Comparison of ENCODE assay signal across 8 cellular contexts in genomic region chr15:90086868-90087268, GRCh38. TPM values are rescaled to one million over a fixed set of nuclear protein-coding genes. Genes with fewer than 3 reads are reported as not detected.
A peak's percentile ranks its signal among the peaks of the same experiment; 100 is the strongest.
DNase-seq lines count a peak whose midpoint lies in the region; ATAC-seq, FAIRE-seq and TF ChIP-seq lines count a peak whose summit lies in the region.

No MANE protein-coding gene starts in this region.

- CTCF ChIA-PET in GM12878 (lab: Yijun Ruan, JAX): interaction anchor here (0.8 to 3.0 kb wide), 18 partner anchors 9 to 347 kb away, joined by 3 to 26 read pairs (median 4); partner anchors contain the start of gene IDH2

- POLR2A ChIA-PET in GM12878 (lab: Charles Lee): no interaction called here

- FAIRE-seq in D721Med (lab: Jason Lieb, UNC) (no peak), GM12878 (lab: Jason Lieb, UNC) (peak; percentile 59)

- H3K9ac ChIP-seq in GM12878 (ENCODE audit: control insufficient read depth, insufficient read depth, low read length): no peak overlapping the region

- H2AFZ ChIP-seq in GM12878 (ENCODE audit: control insufficient read depth, low read depth, low read length): no peak overlapping the region

- in situ Hi-C loops in GM12878 (cut with MboI): no loop called here
- in situ Hi-C loops in transverse colon (cut with MboI; ENCODE audit: low pct_ligation_motif_present in 1 of 4, low pct_unique_long_range_greater_than_20kb in 1 of 4, low sequenced_read_pairs in 3 of 4): loop anchor here in 3 of 4 donors (10.0 to 25.0 kb wide), 3 partner anchors 182 to 350 kb away; partner anchors contain the start of gene MESP1 (in 2 of the 3)

- no peak overlapping the region for H3K27ac ChIP-seq in GM12878 (ENCODE audit: control insufficient read depth, insufficient read depth)
- H3K27ac ChIP-seq in right lobe of liver: no peak overlapping the region
- H3K27ac ChIP-seq in transverse colon: no peak overlapping the region

- TF ChIP-seq POLR2A in GM12878 (IDR thresholded peaks at IDR 0.05; ENCODE audit: low read depth, low read length): no peak
- TF ChIP-seq POLR2A in right lobe of liver (IDR thresholded peaks at IDR 0.05): no peak
- no peak for TF ChIP-seq POLR2A in transverse colon (IDR thresholded peaks at IDR 0.05)

- no peaks in the 10 kb centered on the region for H3K4me1 ChIP-seq in GM12878 (ENCODE audit: control insufficient read depth, insufficient read depth, low read length)
- H3K4me1 ChIP-seq in right lobe of liver: peaks cover 0 to 3% (median 0%) of the 10 kb centered on the region in 4 donors
- peaks cover 0 to 8% (median 2%) of the 10 kb centered on the region in 4 donors for H3K4me1 ChIP-seq in transverse colon

- WGBS in GM12878 (ENCODE audit: insufficient coverage, insufficient replicate concordance, low lambda C conversion rate, missing lambda C conversion rate): 64% methylated on average over 7 of the region's 7 CpGs
- 90% methylated on average over 2 of the region's 7 CpGs for WGBS in right lobe of liver (ENCODE audit: insufficient coverage, low coverage, low lambda C conversion rate, missing lambda C conversion rate)
- WGBS in transverse colon (ENCODE audit: low coverage in 1 of 2), 2 donors: 90% methylated on average over 7 of the region's 7 CpGs; no CpG with 5 or more reads in 1 of the 2 donors

- peak; percentile 63 for DNase-seq in D721Med (ENCODE audit: insufficient read length, low spot score)
- peak; percentile 16 for DNase-seq in SKM-1 treated with dmso at 0.1 percent for 144 hours (lab: John Stamatoyannopoulos, UW; ENCODE audit: unreplicated experiment)
- DNase-seq in GM12878 (ENCODE audit: low read depth, low spot score): no peak
- peak in 2 of 3 donors; percentile 53 to 60 for DNase-seq in right lobe of liver
- peak; percentile 55 for DNase-seq in transverse colon

- peak; percentile 59 for TF ChIP-seq CTCF in D721Med (IDR thresholded peaks at IDR 0.05; ENCODE audit: insufficient read depth, missing control alignments)
- TF ChIP-seq CTCF in GM12878 (IDR thresholded peaks at IDR 0.05 in 2 of 3, conservative IDR thresholded peaks at IDR 0.05 in 1 of 3; ENCODE audit: control insufficient read depth in 2 of 3, extremely low read depth in 1 of 3, insufficient read depth in 1 of 3, low read depth in 3 of 3, low read length in 3 of 3): peak; percentile 79 to 87 (median 86)
- TF ChIP-seq CTCF in right lobe of liver (IDR thresholded peaks at IDR 0.05): peak; percentile 56 to 74 (median 65)
- peak; percentile 56 to 68 (median 60) for TF ChIP-seq CTCF in transverse colon (IDR thresholded peaks at IDR 0.05)

- TF ChIP-seq RAD21 in GM12878 (IDR thresholded peaks at IDR 0.05; ENCODE audit: insufficient read depth, low read depth, low read length): peak; percentile 79

- H3K9me3 ChIP-seq in GM12878 (replicated peaks; ENCODE audit: control insufficient read depth, insufficient read depth, low read length) (no peaks in the 10 kb centered on the region), right lobe of liver (no peaks in the 10 kb centered on the region), transverse colon (no peaks in the 10 kb centered on the region)

- H3K4me3 ChIP-seq in GM12878 (no peak overlapping the region), right lobe of liver (no peak overlapping the region), transverse colon (no peak overlapping the region)

- BruUV-seq in GM12878 (replicated peaks; lab: Mats Ljungman, UMichigan): no TSS peak

- RAD21 ChIA-PET in GM12878 (lab: Charles Lee; ENCODE audit: unreplicated experiment): interaction anchor here (0.6 to 2.8 kb wide), 5 partner anchors 12 to 327 kb away, joined by 3 to 21 read pairs (median 3); no protein-coding TSS in a partner anchor

- H3K36me3 ChIP-seq in GM12878 (ENCODE audit: control insufficient read depth in 2 of 2, insufficient read depth in 2 of 2, low read length in 1 of 2) (peaks cover 25 to 28% of the 10 kb centered on the region in 2 experiments), right lobe of liver (peaks cover 15 to 74% (median 36%) of the 10 kb centered on the region in 4 donors), transverse colon (peaks cover 0 to 34% (median 10%) of the 10 kb centered on the region in 4 donors)

- intact Hi-C loops in GM12878 (cut with micrococcal nuclease; ENCODE audit: unreplicated experiment) (loop anchor here (1.0 to 10.0 kb wide), 3 partner anchors 189 to 322 kb away; no protein-coding TSS in a partner anchor), right lobe of liver (cut with DNase I) (loop anchor here (10.0 kb wide), 2 partner anchors 182 to 342 kb away; no protein-coding TSS in a partner anchor), transverse colon (cut with DNase I; ENCODE audit: low total_unique reads) (loop anchor here (10.0 kb wide), 1 partner anchor 182 kb away; no protein-coding TSS in a partner anchor)

- peak; percentile 44 for ATAC-seq in HG02759 (IDR thresholded peaks at IDR 0.05; ENCODE audit: unreplicated experiment)
- ATAC-seq in GM12878: peak; percentile 88
- ATAC-seq in right lobe of liver: peak; percentile 44 to 66 (median 50)
- no peak for ATAC-seq in HG02884 (IDR thresholded peaks at IDR 0.05; ENCODE audit: unreplicated experiment)
- ATAC-seq in HG03108 (IDR thresholded peaks at IDR 0.05; ENCODE audit: unreplicated experiment): no peak

- SMC1A ChIA-PET in GM12878 (lab: Charles Lee; ENCODE audit: uncharacterized antibody, unreplicated experiment): interaction anchor here (2.1 kb wide), 1 partner anchor 188 kb away, joined by 7 read pairs; no protein-coding TSS in a partner anchor

- TF ChIP-seq EP300 in GM12878 (IDR thresholded peaks at IDR 0.05; ENCODE audit: borderline replicate concordance in 1 of 2, control insufficient read depth in 1 of 2, low read depth in 2 of 2, low read length in 2 of 2): no peak
- TF ChIP-seq EP300 in transverse colon (IDR thresholded peaks at IDR 0.05; ENCODE audit: low read depth): no peak

- no peaks in the 10 kb centered on the region; the same call in 1 of the 2 replicates for H4K20me1 ChIP-seq in GM12878 (ENCODE audit: control insufficient read depth, insufficient read depth)

- H3K79me2 ChIP-seq in GM12878 (ENCODE audit: control insufficient read depth, insufficient read depth, low read length): no peaks in the 10 kb centered on the region

- H3K27me3 ChIP-seq in GM12878 (replicated peaks in 1 of 2; ENCODE audit: control insufficient read depth in 2 of 2, insufficient read depth in 2 of 2, low read length in 1 of 2): no peaks in the 10 kb centered on the region
- no peaks in the 10 kb centered on the region for H3K27me3 ChIP-seq in right lobe of liver
- H3K27me3 ChIP-seq in transverse colon: no peaks in the 10 kb centered on the region

- no peak overlapping the region for H3K4me2 ChIP-seq in GM12878 (ENCODE audit: control insufficient read depth, insufficient read depth)

TF ChIP-seq in GM12878, 131 proteins besides CTCF, POLR2A, EP300 and RAD21:
- no peak for TF ChIP-seq MEF2B (IDR thresholded peaks at IDR 0.05; ENCODE audit: partially characterized antibody, poor library complexity, severe bottlenecking)
- peak; percentile 81 for TF ChIP-seq SMC3 (IDR thresholded peaks at IDR 0.05; ENCODE audit: borderline replicate concordance, low read length)
- no peak for TF ChIP-seq BCL3 (IDR thresholded peaks at IDR 0.05; ENCODE audit: borderline replicate concordance, insufficient read depth, low read depth, low read length, poor library complexity, severe bottlenecking)
- TF ChIP-seq YY1 (IDR thresholded peaks at IDR 0.05; ENCODE audit: low read depth, low read length): 0 out of 2 replicates have a peak, but pooled peaks have one; percentile 35

RNA-seq across cellular contexts. Expression of gene IDH2, which starts 15.4 kb away (rescaled TPM):
- total RNA-seq in GM12878 (2013; cell fraction: nucleolus; rRNA removed): 49.5 and 49.8 TPM in 2 replicates
- 272 and 292 TPM in 2 replicates for total RNA-seq in GM12878 (2014; rRNA removed)
- total RNA-seq in GM12878 (2014; rRNA removed; fragmentation: Illumina TruSeq; extraction: Trizol): 164 and 165 TPM in 2 replicates
- total RNA-seq in GM12878 (2021): 271 and 294 TPM in 2 replicates
- 58.3 TPM for polyA plus RNA-seq in GM12878 (2011; ENCODE audit: low read depth)
- 130 and 247 TPM in 2 replicates for polyA plus RNA-seq in GM12878 (2011; rRNA removed)
- 206 and 263 TPM in 2 replicates for polyA plus RNA-seq in GM12878 (2011; cell fraction: cytosol; rRNA removed)
- polyA plus RNA-seq in GM12878 (2011; cell fraction: nucleus; rRNA removed): 176 and 184 TPM in 2 replicates
- polyA plus RNA-seq in GM12878 (2012): 143 and 156 TPM in 2 replicates
- polyA plus RNA-seq in GM12878 (2014; fragmentation: Illumina TruSeq; extraction: Trizol): 143 and 238 TPM in 2 replicates
- polyA plus RNA-seq in GM12878 (2014; fragmentation: Nextera tagmentation; extraction: Ambion mirVana): 10 to 100 TPM in 1 of 2 experiments, 1 to 10 TPM in 1; 2.3 to 15.4 TPM
- polyA plus RNA-seq in GM12878 (2014; rRNA removed): 225 and 254 TPM in 2 replicates
- polyA plus RNA-seq in GM12878 (2016; fragmentation: Nextera tagmentation; extraction: Ambion mirVana): 100 to 1,000 TPM; 318 to 358 TPM
- polyA minus RNA-seq in GM12878 (2011; rRNA and poly(A)+ RNA removed): 164 and 240 TPM in 2 replicates
- 90.0 and 92.1 TPM in 2 replicates for polyA minus RNA-seq in GM12878 (2011; cell fraction: cytosol; rRNA and poly(A)+ RNA removed)
- 22.4 and 26.4 TPM in 2 replicates for polyA minus RNA-seq in GM12878 (2011; cell fraction: nucleus; rRNA and poly(A)+ RNA removed)
- 100 to 1,000 TPM; 115 to 371 (median 261) TPM for total RNA-seq in right lobe of liver
- total RNA-seq in transverse colon: 100 to 1,000 TPM in 1 of 4 donors, 10 to 100 TPM in 3; 19.1 to 101 (median 85.1) TPM

Comparison
In these comparisons a context has a peak if more than half of its experiments do, and no peak if none do; other contexts are left out.
1. ATAC-seq: peak in HG02759 (single experiment), GM12878 (single experiment) and right lobe of liver (4 of 4); none in HG02884 (single experiment) and HG03108 (single experiment).
2. Peak in every context shown above with its lines, with median percentiles within 50 percentile points of each other: CTCF ChIP-seq.